8 cellular contexts compared by ENCODE assay signal in genomic region chr9:128553695-128554094, GRCh38. TPM values are rescaled to one million over a fixed set of nuclear protein-coding genes. Genes with fewer than 3 reads are reported as not detected.
DNase-seq lines count a peak whose midpoint lies in the region; ATAC-seq and TF ChIP-seq lines count a peak whose summit lies in the region.

No MANE protein-coding gene starts in this region.

- H3K4me1 ChIP-seq in GM23338 (ENCODE audit: insufficient read depth) (peaks cover 57% of the 10 kb centered on the region), gastroesophageal sphincter (peaks cover 23 to 84% (median 43%) of the 10 kb centered on the region in 3 donors), spleen (peaks cover 35 to 86% (median 75%) of the 10 kb centered on the region in 6 donors)

- POLR2A ChIA-PET in naive thymus-derived CD8-positive, alpha-beta T cell (lab: Charles Lee), result interaction anchor here (0.6 to 3.9 kb wide), 8 partner anchors 10 to 136 kb away, joined by 3 to 19 read pairs (median 4); partner anchors contain the start of genes GLE1 and SET

- H3K27me3 ChIP-seq in GM23338 (ENCODE audit: insufficient read depth) (peaks cover 12% of the 10 kb centered on the region; the same call in 1 of the 2 replicates), gastroesophageal sphincter (no peaks in the 10 kb centered on the region), spleen (replicated peaks in 1 of 7) (no peaks in the 10 kb centered on the region)

- peaks cover 58% of the 10 kb centered on the region for H3K79me2 ChIP-seq in GM23338 (replicated peaks; ENCODE audit: insufficient read depth)

- no peak overlapping the region for H3K27ac Mint-ChIP-seq in GM23338
- H3K27ac Mint-ChIP-seq in naive thymus-derived CD8-positive, alpha-beta T cell, result no peak overlapping the region

- intact Hi-C loops in spleen (cut with DNase I; ENCODE audit: low total_unique reads), result loop anchor here (10.0 kb wide), 1 partner anchor 49 kb away; the partner anchor contains the start of gene GLE1

- no peak overlapping the region for H3K4me3 Mint-ChIP-seq in GM23338
- no peak overlapping the region for H3K4me3 Mint-ChIP-seq in naive thymus-derived CD8-positive, alpha-beta T cell

- peaks cover 3% of the 10 kb centered on the region for H3K27me3 Mint-ChIP-seq in GM23338 (ENCODE audit: insufficient read depth, low read depth, poor library complexity)
- H3K27me3 Mint-ChIP-seq in naive thymus-derived CD8-positive, alpha-beta T cell, result no peaks in the 10 kb centered on the region

- peaks cover 16% of the 10 kb centered on the region for H4K20me1 ChIP-seq in GM23338 (replicated peaks; ENCODE audit: insufficient read depth)

- in situ Hi-C loops in SK-MEL-5 (cut with HindIII; ENCODE audit: low pct_unique_long_range_greater_than_20kb, low sequenced_read_pairs), result no loop called here

- H3F3A ChIP-seq in GM23338 (replicated peaks; ENCODE audit: low read depth), result peaks cover 10% of the 10 kb centered on the region

- H3K27ac ChIP-seq in GM23338 (ENCODE audit: low read depth) (no peak overlapping the region), gastroesophageal sphincter (peak overlapping the region; percentile 88 to 100 (median 98)), spleen (peak overlapping the region; percentile 30 to 99 (median 97))

- TF ChIP-seq POLR2A in gastroesophageal sphincter (IDR thresholded peaks at IDR 0.05) (no peak), spleen (IDR thresholded peaks at IDR 0.05) (no peak)

- TF ChIP-seq EP300 in gastroesophageal sphincter (IDR thresholded peaks at IDR 0.05), result no peak

- TF ChIP-seq CTCF in GM23338 (conservative IDR thresholded peaks at IDR 0.05; ENCODE audit: low read depth in 2 of 2), result no peak
- no peak for TF ChIP-seq CTCF in gastroesophageal sphincter (IDR thresholded peaks at IDR 0.05)
- no peak for TF ChIP-seq CTCF in spleen (IDR thresholded peaks at IDR 0.05 in 8 of 11, conservative IDR thresholded peaks at IDR 0.05 in 3 of 11)

- 0 to 5% methylated on average over 6 of the region's 6 CpGs for WGBS in gastroesophageal sphincter (ENCODE audit: low coverage in 1 of 2), 2 donors
- 40 to 56% (median 47%) methylated on average over 6 of the region's 6 CpGs for WGBS in spleen, 5 donors

- no peaks in the 10 kb centered on the region; the same call in 1 of the 2 replicates for H3K36me3 ChIP-seq in GM23338 (ENCODE audit: insufficient read depth)
- no peaks in the 10 kb centered on the region for H3K36me3 ChIP-seq in gastroesophageal sphincter
- H3K36me3 ChIP-seq in spleen, result no peaks in the 10 kb centered on the region

- ATAC-seq in GM23338, result no peak
- no peak for ATAC-seq in gastroesophageal sphincter
- ATAC-seq in naive thymus-derived CD8-positive, alpha-beta T cell, result no peak
- no peak for ATAC-seq in GM19395 (IDR thresholded peaks at IDR 0.05; ENCODE audit: unreplicated experiment)
- ATAC-seq in GM21619 (IDR thresholded peaks at IDR 0.05; ENCODE audit: unreplicated experiment), result no peak

- no peaks in the 10 kb centered on the region for H3K9me3 ChIP-seq in gastroesophageal sphincter
- no peaks in the 10 kb centered on the region for H3K9me3 ChIP-seq in spleen

- no peaks in the 10 kb centered on the region; the same call in 2 of the 3 replicates for H3K36me3 Mint-ChIP-seq in GM23338 (ENCODE audit: low read depth)
- peaks cover 0 to 2% (median 0%) of the 10 kb centered on the region in 3 donors for H3K36me3 Mint-ChIP-seq in naive thymus-derived CD8-positive, alpha-beta T cell

- peaks cover 26% of the 10 kb centered on the region for H3K4me1 Mint-ChIP-seq in GM23338
- H3K4me1 Mint-ChIP-seq in naive thymus-derived CD8-positive, alpha-beta T cell, result peaks cover 16 to 45% (median 35%) of the 10 kb centered on the region in 4 donors

- no peak overlapping the region for H2AFZ ChIP-seq in GM23338

- H3K9me2 ChIP-seq in GM23338 (ENCODE audit: insufficient read depth), result no peaks in the 10 kb centered on the region

- DNase-seq in GM23338 (ENCODE audit: low spot score), result no peak
- DNase-seq in SK-MEL-5 (ENCODE audit: low read depth, low spot score), result peak; percentile 32
- DNase-seq in spleen, result no peak
- DNase-seq in naive thymus-derived CD8-positive, alpha-beta T cell, result no peak
- no peak for DNase-seq in DMS79 (lab: John Stamatoyannopoulos, UW)

- H3K4me3 ChIP-seq in GM23338 (peak overlapping the region; percentile 84), gastroesophageal sphincter (peak overlapping the region; percentile 65 to 87), spleen (peak overlapping the region; percentile 84 to 97 (median 92))

- peak overlapping the region; percentile 77 for H3K4me2 ChIP-seq in GM23338

- no peaks in the 10 kb centered on the region for H3K9me3 Mint-ChIP-seq in GM23338
- no peaks in the 10 kb centered on the region for H3K9me3 Mint-ChIP-seq in naive thymus-derived CD8-positive, alpha-beta T cell

TF ChIP-seq in GM23338, 12 proteins besides CTCF, POLR2A, EP300 and RAD21 (continues in another document):
- TF ChIP-seq REST (IDR thresholded peaks at IDR 0.05; ENCODE audit: unreplicated experiment), result no peak
- no peak for TF ChIP-seq ETS1 (IDR thresholded peaks at IDR 0.05)
- TF ChIP-seq STAT1 (IDR thresholded peaks at IDR 0.05; ENCODE audit: unreplicated experiment), result no peak
- no peak for TF ChIP-seq ZNF331 (CRISPR knock-in tag; IDR thresholded peaks at IDR 0.05; ENCODE audit: low read depth)
- no peak for TF ChIP-seq CREB1 (CRISPR knock-in tag; IDR thresholded peaks at IDR 0.05; ENCODE audit: low read depth)
- TF ChIP-seq EZH2 (IDR thresholded peaks at IDR 0.05; ENCODE audit: low read depth, unreplicated experiment), result no peak
- no peak for TF ChIP-seq POLR2AphosphoS5 (IDR thresholded peaks at IDR 0.05; ENCODE audit: low read depth)
- TF ChIP-seq JUNB (IDR thresholded peaks at IDR 0.05; ENCODE audit: unreplicated experiment), result no peak
- no peak for TF ChIP-seq ZNF114 (CRISPR knock-in tag; IDR thresholded peaks at IDR 0.05)
- no peak for TF ChIP-seq EZH2phosphoT487 (IDR thresholded peaks at IDR 0.05; ENCODE audit: unreplicated experiment)
- TF ChIP-seq NANOG (IDR thresholded peaks at IDR 0.05; ENCODE audit: borderline replicate concordance), result no peak

RNA-seq across cellular contexts. Expression of gene SPTAN1, which starts 1.3 kb away (rescaled TPM):
- 160 and 195 TPM in 2 replicates for total RNA-seq in GM23338 (2014; rRNA removed; shearing (Covaris generic))
- polyA plus RNA-seq in GM23338 (2016; fragmentation: Nextera tagmentation; extraction: Ambion mirVana) (98.3 and 108 TPM in 2 replicates), spleen (100 to 1,000 TPM in 2 of 3 donors, 10 to 100 TPM in 1; 83.4 to 147 (median 118) TPM)
- 91.4 and 114 TPM in 2 replicates for total RNA-seq in SK-MEL-5 (2014; rRNA removed; shearing (Covaris generic))
- 95.4 and 113 TPM in 2 replicates for polyA plus RNA-seq in SK-MEL-5 (2015; cell fraction: cytosol; rRNA removed)
- 193 and 225 TPM in 2 replicates for polyA plus RNA-seq in SK-MEL-5 (2015; cell fraction: nucleus; rRNA removed)
- total RNA-seq in gastroesophageal sphincter (100 to 1,000 TPM; 223 to 390 (median 286) TPM), spleen (100 to 1,000 TPM; 228 to 386 (median 292) TPM)
- 100 to 1,000 TPM; 395 to 402 TPM for total RNA-seq in naive thymus-derived CD8-positive, alpha-beta T cell
- 100 to 1,000 TPM in 1 of 3 donors, 10 to 100 TPM in 2; 38.2 to 117 (median 57.5) TPM for polyA plus RNA-seq in naive thymus-derived CD8-positive, alpha-beta T cell

RNA-seq across cellular contexts. Expression of gene GLE1, which starts 49.2 kb away (rescaled TPM):
- total RNA-seq in GM23338 (2014; rRNA removed; shearing (Covaris generic)), result 19.6 and 22.1 TPM in 2 replicates
- polyA plus RNA-seq in GM23338 (2016; fragmentation: Nextera tagmentation; extraction: Ambion mirVana) (7.3 and 7.4 TPM in 2 replicates), spleen (10 to 100 TPM; 14.3 to 15.1 (median 14.7) TPM)
- total RNA-seq in SK-MEL-5 (2014; rRNA removed; shearing (Covaris generic)), result 42.2 and 43.3 TPM in 2 replicates
- polyA plus RNA-seq in SK-MEL-5 (2015; cell fraction: cytosol; rRNA removed), result 31.2 and 40.8 TPM in 2 replicates
- 21.8 and 23.2 TPM in 2 replicates for polyA plus RNA-seq in SK-MEL-5 (2015; cell fraction: nucleus; rRNA removed)
- total RNA-seq in gastroesophageal sphincter (10 to 100 TPM; 18.7 to 32.4 (median 26.9) TPM), spleen (10 to 100 TPM; 20.8 to 31.2 (median 25.8) TPM)
- total RNA-seq in naive thymus-derived CD8-positive, alpha-beta T cell, result 10 to 100 TPM; 26.4 to 30.7 TPM
- polyA plus RNA-seq in naive thymus-derived CD8-positive, alpha-beta T cell, result 10 to 100 TPM; 17.4 to 27.9 (median 24.9) TPM
